1 cellular context compared by ENCODE assay signal in genomic region chr4:39637572-39638357, GRCh38.
A peak's percentile ranks its signal among the peaks of the same experiment; 100 is the strongest.
TF ChIP-seq lines count a peak whose summit lies in the region.

No MANE protein-coding gene starts in this region.

TF ChIP-seq in HepG2, 621 proteins besides CTCF, POLR2A, EP300 and RAD21 (continued from another document):
- TF ChIP-seq ZNF598 (CRISPR knock-in tag; IDR thresholded peaks at IDR 0.05; ENCODE audit: borderline replicate concordance) (no peak), ZNF772 (CRISPR knock-in tag; IDR thresholded peaks at IDR 0.05) (no peak), ZFP36L1 (CRISPR knock-in tag; IDR thresholded peaks at IDR 0.05) (no peak), ZNF205 (CRISPR knock-in tag; IDR thresholded peaks at IDR 0.05) (peak; percentile 88), ATF1 (CRISPR knock-in tag; IDR thresholded peaks at IDR 0.05) (no peak), ZNF10 (CRISPR knock-in tag; IDR thresholded peaks at IDR 0.05; ENCODE audit: borderline replicate concordance, low read depth) (no peak), GRHL1 (CRISPR knock-in tag; conservative IDR thresholded peaks at IDR 0.05) (no peak), ZNF34 (CRISPR knock-in tag; IDR thresholded peaks at IDR 0.05; ENCODE audit: borderline replicate concordance) (no peak), KLF16 (CRISPR knock-in tag; IDR thresholded peaks at IDR 0.05) (no peak), ZFYVE20 (CRISPR knock-in tag; IDR thresholded peaks at IDR 0.05; ENCODE audit: borderline replicate concordance, low read depth) (no peak), ZNF709 (CRISPR knock-in tag; IDR thresholded peaks at IDR 0.05) (0 out of 2 replicates have a peak, but pooled peaks have one; percentile 47), SALL2 (CRISPR knock-in tag; IDR thresholded peaks at IDR 0.05) (no peak), ZNF225 (CRISPR knock-in tag; IDR thresholded peaks at IDR 0.05) (no peak), ZNF468 (CRISPR knock-in tag; IDR thresholded peaks at IDR 0.05) (no peak), AHDC1 (CRISPR knock-in tag; IDR thresholded peaks at IDR 0.05; ENCODE audit: borderline replicate concordance) (no peak), ZSCAN12 (CRISPR knock-in tag; IDR thresholded peaks at IDR 0.05) (no peak), GATAD1 (CRISPR knock-in tag; IDR thresholded peaks at IDR 0.05) (no peak), PATZ1 (CRISPR knock-in tag; IDR thresholded peaks at IDR 0.05) (no peak), ZNF143 (CRISPR knock-in tag; IDR thresholded peaks at IDR 0.05) (no peak), ZNF652 (CRISPR knock-in tag; IDR thresholded peaks at IDR 0.05; ENCODE audit: borderline replicate concordance, low read depth) (no peak), ZSCAN25 (CRISPR knock-in tag; IDR thresholded peaks at IDR 0.05) (no peak), FOXK1 (CRISPR knock-in tag; IDR thresholded peaks at IDR 0.05; ENCODE audit: borderline replicate concordance, low read depth) (no peak), DNMT3B (CRISPR knock-in tag; conservative IDR thresholded peaks at IDR 0.05) (no peak), HMGA1 (CRISPR knock-in tag; conservative IDR thresholded peaks at IDR 0.05) (no peak), UBTF (CRISPR knock-in tag; IDR thresholded peaks at IDR 0.05) (peak; percentile 66), ZBTB49 (CRISPR knock-in tag; IDR thresholded peaks at IDR 0.05; ENCODE audit: borderline replicate concordance) (no peak), RNF2 (conservative IDR thresholded peaks at IDR 0.05; ENCODE audit: low read depth) (no peak), ZNF460 (CRISPR knock-in tag; IDR thresholded peaks at IDR 0.05; ENCODE audit: borderline replicate concordance) (no peak), RFX3 (CRISPR knock-in tag; IDR thresholded peaks at IDR 0.05) (no peak), GPBP1L1 (CRISPR knock-in tag; IDR thresholded peaks at IDR 0.05) (no peak)
- TF ChIP-seq, protein P1, sequence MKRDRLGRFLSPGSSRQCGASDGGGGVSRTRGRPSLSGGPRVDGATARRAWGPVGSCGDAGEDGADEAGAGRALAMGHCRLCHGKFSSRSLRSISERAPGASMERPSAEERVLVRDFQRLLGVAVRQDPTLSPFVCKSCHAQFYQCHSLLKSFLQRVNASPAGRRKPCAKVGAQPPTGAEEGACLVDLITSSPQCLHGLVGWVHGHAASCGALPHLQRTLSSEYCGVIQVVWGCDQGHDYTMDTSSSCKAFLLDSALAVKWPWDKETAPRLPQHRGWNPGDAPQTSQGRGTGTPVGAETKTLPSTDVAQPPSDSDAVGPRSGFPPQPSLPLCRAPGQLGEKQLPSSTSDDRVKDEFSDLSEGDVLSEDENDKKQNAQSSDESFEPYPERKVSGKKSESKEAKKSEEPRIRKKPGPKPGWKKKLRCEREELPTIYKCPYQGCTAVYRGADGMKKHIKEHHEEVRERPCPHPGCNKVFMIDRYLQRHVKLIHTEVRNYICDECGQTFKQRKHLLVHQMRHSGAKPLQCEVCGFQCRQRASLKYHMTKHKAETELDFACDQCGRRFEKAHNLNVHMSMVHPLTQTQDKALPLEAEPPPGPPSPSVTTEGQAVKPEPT (CRISPR knock-in tag; IDR thresholded peaks at IDR 0.05; ENCODE audit: low read depth) = no peak
- TF ChIP-seq, protein P2, sequence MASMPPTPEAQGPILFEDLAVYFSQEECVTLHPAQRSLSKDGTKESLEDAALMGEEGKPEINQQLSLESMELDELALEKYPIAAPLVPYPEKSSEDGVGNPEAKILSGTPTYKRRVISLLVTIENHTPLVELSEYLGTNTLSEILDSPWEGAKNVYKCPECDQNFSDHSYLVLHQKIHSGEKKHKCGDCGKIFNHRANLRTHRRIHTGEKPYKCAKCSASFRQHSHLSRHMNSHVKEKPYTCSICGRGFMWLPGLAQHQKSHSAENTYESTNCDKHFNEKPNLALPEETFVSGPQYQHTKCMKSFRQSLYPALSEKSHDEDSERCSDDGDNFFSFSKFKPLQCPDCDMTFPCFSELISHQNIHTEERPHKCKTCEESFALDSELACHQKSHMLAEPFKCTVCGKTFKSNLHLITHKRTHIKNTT (CRISPR knock-in tag; IDR thresholded peaks at IDR 0.05) = no peak
- TF ChIP-seq, protein P3, sequence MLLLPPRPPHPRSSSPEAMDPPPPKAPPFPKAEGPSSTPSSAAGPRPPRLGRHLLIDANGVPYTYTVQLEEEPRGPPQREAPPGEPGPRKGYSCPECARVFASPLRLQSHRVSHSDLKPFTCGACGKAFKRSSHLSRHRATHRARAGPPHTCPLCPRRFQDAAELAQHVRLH (CRISPR knock-in tag; IDR thresholded peaks at IDR 0.05; ENCODE audit: borderline replicate concordance, low read depth) = no peak
- TF ChIP-seq, protein P4, sequence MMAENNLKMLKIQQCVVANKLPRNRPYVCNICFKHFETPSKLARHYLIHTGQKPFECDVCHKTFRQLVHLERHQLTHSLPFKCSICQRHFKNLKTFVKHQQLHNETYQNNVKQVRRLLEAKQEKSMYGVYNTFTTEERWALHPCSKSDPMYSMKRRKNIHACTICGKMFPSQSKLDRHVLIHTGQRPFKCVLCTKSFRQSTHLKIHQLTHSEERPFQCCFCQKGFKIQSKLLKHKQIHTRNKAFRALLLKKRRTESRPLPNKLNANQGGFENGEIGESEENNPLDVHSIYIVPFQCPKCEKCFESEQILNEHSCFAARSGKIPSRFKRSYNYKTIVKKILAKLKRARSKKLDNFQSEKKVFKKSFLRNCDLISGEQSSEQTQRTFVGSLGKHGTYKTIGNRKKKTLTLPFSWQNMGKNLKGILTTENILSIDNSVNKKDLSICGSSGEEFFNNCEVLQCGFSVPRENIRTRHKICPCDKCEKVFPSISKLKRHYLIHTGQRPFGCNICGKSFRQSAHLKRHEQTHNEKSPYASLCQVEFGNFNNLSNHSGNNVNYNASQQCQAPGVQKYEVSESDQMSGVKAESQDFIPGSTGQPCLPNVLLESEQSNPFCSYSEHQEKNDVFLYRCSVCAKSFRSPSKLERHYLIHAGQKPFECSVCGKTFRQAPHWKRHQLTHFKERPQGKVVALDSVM (CRISPR knock-in tag; IDR thresholded peaks at IDR 0.05) = peak; percentile 48; the same call in 1 of the 2 replicates
